ENCODE assay signal across 15 cellular contexts in the genomic region with DNA sequence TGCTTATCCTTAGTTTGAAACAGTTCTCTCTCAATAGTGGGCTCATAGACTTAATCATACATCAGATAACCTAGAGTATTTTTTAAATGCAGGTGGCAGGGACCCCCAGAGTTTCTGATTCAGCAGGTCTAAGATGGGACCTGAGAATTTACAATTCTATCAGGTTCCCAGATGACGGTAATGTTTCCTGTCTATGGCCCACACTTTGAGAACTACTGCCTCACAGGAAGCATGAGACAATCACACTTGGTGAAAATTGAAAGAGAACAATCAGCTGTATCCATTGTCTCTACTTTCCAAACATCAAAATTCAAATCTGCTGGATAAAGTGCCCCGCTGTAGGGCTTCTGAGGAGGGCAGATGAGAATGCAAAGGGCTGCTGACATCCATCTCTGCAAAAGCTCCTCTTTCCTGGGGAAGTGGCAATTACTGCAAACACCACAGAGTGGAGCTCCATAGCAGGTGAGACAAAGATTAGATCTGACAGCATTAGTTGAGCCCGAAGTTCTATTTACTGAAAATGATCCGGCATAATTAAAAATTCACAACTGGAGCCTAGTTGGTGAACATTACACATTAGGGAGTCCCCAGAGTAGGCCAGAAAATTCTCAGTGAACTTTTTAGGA.
A peak's percentile ranks its signal among the peaks of the same experiment; 100 is the strongest.
DNase-seq lines count a peak whose midpoint lies in the region; ATAC-seq, FAIRE-seq and TF ChIP-seq lines count a peak whose summit lies in the region.
"Had no signal": no experiment of that assay in that cellular context is flagged by ENCODE, and none has a peak within 500 bp of the region (broad histone marks: within the 10 kb centered on the region; RNA-seq: fewer than 3 reads in every experiment).

No MANE protein-coding gene starts in this region.

- H3K9me3 ChIP-seq in PC-9 (ENCODE audit: insufficient read depth, low read depth) = no peaks in the 10 kb centered on the region
- H3K9me3 ChIP-seq: left ventricle myocardium inferior, thoracic aorta had no signal

- ATAC-seq in activated T-cell treated with anti-CD3 and anti-CD28 coated beads, Interleukin-2, amount 50 U/mL, for 4 hours = no peak
- no peak for ATAC-seq in GM18873 (IDR thresholded peaks at IDR 0.05; ENCODE audit: low FRiP score, unreplicated experiment)

- H3K79me2 ChIP-seq in PC-9 (ENCODE audit: low read depth) = no peaks in the 10 kb centered on the region

- H3K36me3 ChIP-seq in PC-9 (ENCODE audit: low read depth) = peaks cover 3% of the 10 kb centered on the region; the same call in 1 of the 2 replicates
- H3K36me3 ChIP-seq: left ventricle myocardium inferior, thoracic aorta, WERI-Rb-1 had no signal

- peak; percentile 51 for FAIRE-seq in GM19239 (lab: Jason Lieb, UNC)
- peak; percentile 83 for FAIRE-seq in islet of Langerhans (lab: Jason Lieb, UNC)

- H3K4me1 ChIP-seq in PC-9 (replicated peaks; ENCODE audit: insufficient read depth) = no peaks in the 10 kb centered on the region
- H3K4me1 ChIP-seq: left ventricle myocardium inferior had no signal

- peaks cover 2% of the 10 kb centered on the region for H3K4me1 Mint-ChIP-seq in activated T-cell treated with anti-CD3 and anti-CD28 coated beads, Interleukin-2, amount 50 U/mL, for 4 hours (ENCODE audit: low read depth)

- DNase-seq in GM19239 (ENCODE audit: insufficient read length, low spot score) (no peak), PC-9 (no peak), D341Med (ENCODE audit: low spot score) (no peak), islet precursor cell (no peak)
- no peak for DNase-seq in activated T-cell treated with anti-CD3 and anti-CD28 coated beads, Interleukin-2, amount 50 U/mL, for 4 hours
- DNase-seq: activated gamma-delta T cell treated with Interleukin-2 at 50 U/mL for 16 hours, left ventricle myocardium inferior, NCI-H1694 treated with DMSO at 0.1 percent for 48 hours, posterior cingulate gyrus, WERI-Rb-1 had no signal

- no peaks in the 10 kb centered on the region for H3F3A ChIP-seq in PC-9 (ENCODE audit: insufficient read depth, low read depth)

- H3K4me3 ChIP-seq in PC-9 = no peak overlapping the region
- H3K4me3 ChIP-seq: left ventricle myocardium inferior, thoracic aorta had no signal

- POLR2A ChIA-PET in PC-9 (lab: Charles Lee; ENCODE audit: unreplicated experiment) = no interaction called here

- no peak overlapping the region for H2AFZ ChIP-seq in PC-9

- CTCF ChIA-PET in PC-9 (lab: Charles Lee) = no interaction called here

- intact Hi-C loops in PC-9 (cut with micrococcal nuclease; ENCODE audit: unreplicated experiment) = no loop called here

- H3K9me2 ChIP-seq in PC-9 (ENCODE audit: insufficient read depth) = no peaks in the 10 kb centered on the region

- TF ChIP-seq CTCF in 22Rv1 (IDR thresholded peaks at IDR 0.05) (peak; percentile 7; the same call in 1 of the 2 replicates), PC-9 (conservative IDR thresholded peaks at IDR 0.05) (peak; percentile 35; the same call in 1 of the 2 replicates)

- H3K4me2 ChIP-seq in PC-9 = no peak overlapping the region

- peaks cover 9% of the 10 kb centered on the region for H3K9me3 Mint-ChIP-seq in activated T-cell treated with anti-CD3 and anti-CD28 coated beads, Interleukin-2, amount 50 U/mL, for 4 hours

- no peaks in the 10 kb centered on the region; the same call in 1 of the 2 replicates for H4K20me1 ChIP-seq in PC-9 (ENCODE audit: insufficient read depth)

- no peaks in the 10 kb centered on the region for H3K36me3 Mint-ChIP-seq in activated T-cell treated with anti-CD3 and anti-CD28 coated beads, Interleukin-2, amount 50 U/mL, for 4 hours (ENCODE audit: insufficient read depth)
- H3K36me3 Mint-ChIP-seq: CD14-positive monocyte had no signal

- no peaks in the 10 kb centered on the region for H3K27me3 Mint-ChIP-seq in activated T-cell treated with anti-CD3 and anti-CD28 coated beads, Interleukin-2, amount 50 U/mL, for 4 hours (ENCODE audit: low read depth)

- no peaks in the 10 kb centered on the region for H3K27me3 ChIP-seq in PC-9 (ENCODE audit: insufficient read depth, low read depth)

- no TSS peak for BruUV-seq in PC-9 (replicated peaks; lab: Mats Ljungman, UMichigan)

- H3K4me3 Mint-ChIP-seq in activated T-cell treated with anti-CD3 and anti-CD28 coated beads, Interleukin-2, amount 50 U/mL, for 4 hours = no peak overlapping the region
- H3K4me3 Mint-ChIP-seq: CD14-positive monocyte had no signal

- H3K27ac ChIP-seq in 22Rv1 = no peak overlapping the region
- H3K27ac ChIP-seq in PC-9 = no peak overlapping the region
- H3K27ac ChIP-seq: left ventricle myocardium inferior, thoracic aorta, WERI-Rb-1 had no signal
